In the genomic region with DNA sequence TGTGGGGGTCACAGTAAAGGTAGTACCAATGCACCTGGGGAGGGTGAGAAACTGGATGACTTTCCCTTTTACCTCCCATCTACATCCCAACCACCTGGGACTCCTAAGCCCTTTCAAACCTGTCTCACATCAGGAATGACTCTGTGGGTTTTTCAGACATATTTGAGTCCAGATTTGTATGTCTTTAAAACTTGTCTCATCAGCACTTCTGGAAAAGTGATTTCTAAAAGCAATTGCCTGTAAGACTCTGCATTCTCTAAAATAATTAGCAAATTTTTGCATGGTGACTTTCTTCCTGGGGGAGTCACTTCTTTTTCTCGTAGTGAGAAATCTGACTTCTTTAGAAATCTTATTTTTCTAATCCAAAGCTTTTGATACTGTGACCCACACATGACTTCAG, we compare ENCODE assay signal across 29 cellular contexts.
"Had no signal": no experiment of that assay in that cellular context is flagged by ENCODE, and none has a peak within 500 bp of the region (broad histone marks: within the 10 kb centered on the region; RNA-seq: fewer than 3 reads in every experiment).

No MANE protein-coding gene starts in this region.

- H3K9me3 ChIP-seq: ascending aorta had no signal

- H3K27me3 ChIP-seq: ascending aorta, cardiac muscle cell had no signal

- H3K27ac ChIP-seq: ascending aorta, cardiac muscle cell, VCaP had no signal

- ATAC-seq: activated CD8-positive, alpha-beta memory T cell treated with anti-CD3 and anti-CD28 coated beads, Interleukin-2, amount 10 ng/mL, durations not matched to agents 7 days and 5 days; activated CD8-positive, alpha-beta T cell treated with anti-CD3 and anti-CD28 coated beads, Interleukin-2, amount 10 ng/mL, durations not matched to agents 7 days and 5 days; activated naive CD8-positive, alpha-beta T cell treated with anti-CD3 and anti-CD28 coated beads, Interleukin-2, amount 50 U/mL, for 24 hours had no signal

- H3K4me1 ChIP-seq: ascending aorta had no signal

- DNase-seq: activated B cell treated with CpG ODN at 0.5 μM for 24 hours; activated CD4-positive, alpha-beta memory T cell treated with anti-CD3 and anti-CD28 coated beads, Interleukin-2, amount 10 ng/mL, durations not matched to agents 7 days and 5 days; activated CD4-positive, alpha-beta T cell treated with anti-CD3 and anti-CD28 coated beads for 4 hours; activated CD4-positive, alpha-beta T cell treated with anti-CD3 and anti-CD28 coated beads, Interleukin-2, amount 10 ng/mL, durations not matched to agents 24 days and 14 days; activated CD4-positive, alpha-beta T cell treated with anti-CD3 and anti-CD28 coated beads, Interleukin-2, amount 50 U/mL, for 1 hour; activated CD4-positive, alpha-beta T cell treated with anti-CD3 and anti-CD28 coated beads, Interleukin-2, amount 50 U/mL, for 4 hours; activated CD4-positive, CD25-positive, alpha-beta regulatory T cell treated with anti-CD3 and anti-CD28 coated beads, Interleukin-2, amount 50 U/mL, for 72 hours; activated CD8-positive, alpha-beta memory T cell treated with anti-CD3 and anti-CD28 coated beads for 24 hours; activated CD8-positive, alpha-beta memory T cell treated with anti-CD3 and anti-CD28 coated beads, Interleukin-2, amount 10 ng/mL, durations not matched to agents 7 days and 5 days; activated CD8-positive, alpha-beta memory T cell treated with anti-CD3 and anti-CD28 coated beads, Interleukin-2, amount 50 U/mL, for 48 hours; activated CD8-positive, alpha-beta T cell treated with anti-CD3 and anti-CD28 coated beads, Interleukin-2, amount 10 ng/mL, durations not matched to agents 7 days and 5 days; activated effector memory CD4-positive, alpha-beta T cell treated with Interleukin-2 at 50 U/mL for 16 hours; activated gamma-delta T cell; activated naive CD4-positive, alpha-beta T cell treated with anti-CD3 and anti-CD28 coated beads, Interleukin-2, amount 10 ng/mL, durations not matched to agents 7 days and 5 days; activated naive CD4-positive, alpha-beta T cell treated with Interleukin-2 at 50 U/mL for 16 hours; activated naive CD8-positive, alpha-beta T cell treated with anti-CD3 and anti-CD28 coated beads, Interleukin-2, amount 10 ng/mL, durations not matched to agents 7 days and 5 days; activated naive CD8-positive, alpha-beta T cell treated with anti-CD3 and anti-CD28 coated beads, Interleukin-2, amount 50 U/mL, for 24 hours; activated T-cell treated with anti-CD3 and anti-CD28 coated beads, Interleukin-2, amount 50 U/mL, for 24 hours; activated T-cell treated with anti-CD3 and anti-CD28 coated beads, Interleukin-2, amount 50 U/mL, for 48 hours; amygdala; caudate nucleus; cerebellar nuclear complex; T-helper 2 cell; T-helper 9 cell had no signal

- H3K36me3 ChIP-seq: ascending aorta, cardiac muscle cell had no signal

- FAIRE-seq: bronchial epithelial cell, TTC549 had no signal

- H3K4me3 ChIP-seq: ascending aorta, cardiac muscle cell had no signal
